16 cellular contexts compared by ENCODE assay signal in genomic region chrX:16528620-16529019, GRCh38.
A peak's percentile ranks its signal among the peaks of the same experiment; 100 is the strongest.
DNase-seq lines count a peak whose midpoint lies in the region; ATAC-seq and FAIRE-seq lines count a peak whose summit lies in the region.
"Had no signal": no experiment of that assay in that cellular context is flagged by ENCODE, and none has a peak within 500 bp of the region (broad histone marks: within the 10 kb centered on the region; RNA-seq: fewer than 3 reads in every experiment).

No MANE protein-coding gene starts in this region.

- H3K27me3 Mint-ChIP-seq in activated T-cell treated with anti-CD3 and anti-CD28 coated beads, Interleukin-2, amount 50 U/mL, for 4 hours (ENCODE audit: low read depth) = no peaks in the 10 kb centered on the region
- H3K27me3 Mint-ChIP-seq in effector memory CD8-positive, alpha-beta T cell = no peaks in the 10 kb centered on the region

- no peaks in the 10 kb centered on the region for H3K36me3 Mint-ChIP-seq in activated T-cell treated with anti-CD3 and anti-CD28 coated beads, Interleukin-2, amount 50 U/mL, for 4 hours (ENCODE audit: insufficient read depth)
- no peaks in the 10 kb centered on the region for H3K36me3 Mint-ChIP-seq in effector memory CD8-positive, alpha-beta T cell (ENCODE audit: insufficient read depth)

- H3K4me3 Mint-ChIP-seq in activated T-cell treated with anti-CD3 and anti-CD28 coated beads, Interleukin-2, amount 50 U/mL, for 4 hours = peak overlapping the region; percentile 64
- H3K4me3 Mint-ChIP-seq in effector memory CD8-positive, alpha-beta T cell = no peak overlapping the region

- peak; percentile 18 for DNase-seq in activated CD8-positive, alpha-beta memory T cell treated with anti-CD3 and anti-CD28 coated beads, Interleukin-2, amount 50 U/mL, for 4 hours
- DNase-seq in activated CD8-positive, alpha-beta memory T cell treated with anti-CD3 and anti-CD28 coated beads, Interleukin-2, amount 50 U/mL, for 48 hours = no peak
- DNase-seq in activated T-cell treated with anti-CD3 and anti-CD28 coated beads, Interleukin-2, amount 50 U/mL, for 4 hours = peak; percentile 7
- DNase-seq in effector memory CD8-positive, alpha-beta T cell = peak; percentile 0 to 1 (median 1)
- DNase-seq in stimulated activated naive CD8-positive, alpha-beta T cell treated with anti-CD3 and anti-CD28 coated beads, Interleukin-15, Interleukin-2, amounts not matched to agents 100 U/mL and 50 U/mL, for 24 hours = peak; percentile 12
- DNase-seq in urothelium cell line (ENCODE audit: low spot score) (no peak), posterior vena cava (ENCODE audit: low spot score) (no peak)
- DNase-seq: hippocampal formation, left colon, NCI-H524, Peyer's patch, psoas muscle, substantia nigra had no signal

- no peak for FAIRE-seq in urothelium cell line (lab: Jason Lieb, UNC)
- FAIRE-seq: H54, K562 had no signal

- H3K4me1 Mint-ChIP-seq in activated T-cell treated with anti-CD3 and anti-CD28 coated beads, Interleukin-2, amount 50 U/mL, for 4 hours (ENCODE audit: low read depth) = peaks cover 31% of the 10 kb centered on the region
- H3K4me1 Mint-ChIP-seq in effector memory CD8-positive, alpha-beta T cell (ENCODE audit: low read depth in 2 of 2) = peaks cover 7 to 8% of the 10 kb centered on the region in 2 donors

- ATAC-seq in activated T-cell treated with anti-CD3 and anti-CD28 coated beads, Interleukin-2, amount 50 U/mL, for 4 hours = peak; percentile 55 to 79
- ATAC-seq in effector memory CD8-positive, alpha-beta T cell (replicated peaks) = peak; percentile 90
- ATAC-seq in stimulated activated naive CD8-positive, alpha-beta T cell treated with anti-CD3 and anti-CD28 coated beads, Interleukin-15, Interleukin-2, amounts not matched to agents 100 U/mL and 50 U/mL, for 24 hours = peak; percentile 40
- no peak for ATAC-seq in HG02852 (IDR thresholded peaks at IDR 0.05; ENCODE audit: unreplicated experiment)
- ATAC-seq: K562, left colon, psoas muscle had no signal

- intact Hi-C loops in posterior vena cava (cut with DNase I) = no loop called here

- H3K27ac Mint-ChIP-seq in effector memory CD8-positive, alpha-beta T cell = peak overlapping the region in 1 of 2 donors; percentile 70

- H3K9me3 Mint-ChIP-seq in activated T-cell treated with anti-CD3 and anti-CD28 coated beads, Interleukin-2, amount 50 U/mL, for 4 hours = peaks cover 3% of the 10 kb centered on the region
- H3K9me3 Mint-ChIP-seq in effector memory CD8-positive, alpha-beta T cell = no peaks in the 10 kb centered on the region

Comparison
In these comparisons a context has a peak if more than half of its experiments do, and no peak if none do; other contexts are left out.
1. DNase-seq: peak in activated CD8-positive, alpha-beta memory T cell treated with anti-CD3 and anti-CD28 coated beads, Interleukin-2, amount 50 U/mL, for 4 hours (single experiment), activated T-cell treated with anti-CD3 and anti-CD28 coated beads, Interleukin-2, amount 50 U/mL, for 4 hours (single experiment), effector memory CD8-positive, alpha-beta T cell (3 of 3) and stimulated activated naive CD8-positive, alpha-beta T cell treated with anti-CD3 and anti-CD28 coated beads, Interleukin-15, Interleukin-2, amounts not matched to agents 100 U/mL and 50 U/mL, for 24 hours (single experiment); none in activated CD8-positive, alpha-beta memory T cell treated with anti-CD3 and anti-CD28 coated beads, Interleukin-2, amount 50 U/mL, for 48 hours (single experiment), urothelium cell line (single experiment) and posterior vena cava (single experiment).